2 cellular contexts compared by ENCODE assay signal in the genomic region with DNA sequence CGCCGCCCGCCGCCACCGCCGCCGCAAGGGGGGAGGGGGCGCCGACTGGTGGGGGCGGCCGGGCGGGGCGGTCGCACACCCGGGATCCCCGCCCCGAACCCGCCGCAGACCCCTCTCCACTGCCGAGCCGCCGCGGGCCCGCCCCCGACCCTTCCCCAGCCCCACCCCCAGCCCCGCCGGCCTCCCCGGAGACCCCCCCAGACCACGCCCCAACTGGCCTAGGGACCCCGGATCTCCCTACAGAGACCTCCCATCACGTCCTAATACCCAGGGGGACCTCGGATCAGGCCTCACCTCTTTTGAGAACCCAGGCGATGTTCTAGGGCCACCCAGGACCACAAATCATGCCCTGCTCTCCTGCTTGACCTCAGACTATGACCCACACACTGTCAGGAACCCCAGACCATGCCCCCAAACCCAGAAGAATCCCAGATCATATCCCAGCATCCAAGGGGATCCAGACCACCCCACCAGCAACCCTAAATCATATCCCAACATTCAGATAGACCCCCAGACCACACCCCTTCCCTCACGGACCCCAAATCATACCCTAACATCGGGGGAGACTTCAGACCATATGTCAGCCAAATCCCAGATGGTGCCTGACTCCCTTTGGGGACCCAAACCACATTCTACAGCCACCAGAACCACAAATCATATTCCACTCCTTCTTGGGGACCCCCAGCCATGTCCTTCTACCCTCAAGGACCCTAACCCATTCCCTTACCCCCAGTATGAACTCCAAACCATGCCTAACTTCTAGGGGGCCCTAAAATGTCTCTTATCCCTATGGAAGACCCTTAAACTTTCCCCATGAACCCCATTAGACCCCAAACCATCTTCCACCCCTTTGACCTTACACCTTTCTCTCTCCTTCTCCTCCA.
TF ChIP-seq lines count a peak whose summit lies in the region.

No MANE protein-coding gene starts in this region.

TF ChIP-seq in K562, 482 proteins besides CTCF, POLR2A, EP300 and RAD21 (continues in another document):
- TF ChIP-seq ZNF232 (CRISPR knock-in tag; IDR thresholded peaks at IDR 0.05), result no peak
- no peak for TF ChIP-seq BMI1 (IDR thresholded peaks at IDR 0.05; ENCODE audit: low read length)
- TF ChIP-seq ZNF347 (CRISPR knock-in tag; IDR thresholded peaks at IDR 0.05; ENCODE audit: low read depth), result no peak
- TF ChIP-seq SREBF2 (CRISPR knock-in tag; IDR thresholded peaks at IDR 0.05), result no peak
- TF ChIP-seq, protein P1, sequence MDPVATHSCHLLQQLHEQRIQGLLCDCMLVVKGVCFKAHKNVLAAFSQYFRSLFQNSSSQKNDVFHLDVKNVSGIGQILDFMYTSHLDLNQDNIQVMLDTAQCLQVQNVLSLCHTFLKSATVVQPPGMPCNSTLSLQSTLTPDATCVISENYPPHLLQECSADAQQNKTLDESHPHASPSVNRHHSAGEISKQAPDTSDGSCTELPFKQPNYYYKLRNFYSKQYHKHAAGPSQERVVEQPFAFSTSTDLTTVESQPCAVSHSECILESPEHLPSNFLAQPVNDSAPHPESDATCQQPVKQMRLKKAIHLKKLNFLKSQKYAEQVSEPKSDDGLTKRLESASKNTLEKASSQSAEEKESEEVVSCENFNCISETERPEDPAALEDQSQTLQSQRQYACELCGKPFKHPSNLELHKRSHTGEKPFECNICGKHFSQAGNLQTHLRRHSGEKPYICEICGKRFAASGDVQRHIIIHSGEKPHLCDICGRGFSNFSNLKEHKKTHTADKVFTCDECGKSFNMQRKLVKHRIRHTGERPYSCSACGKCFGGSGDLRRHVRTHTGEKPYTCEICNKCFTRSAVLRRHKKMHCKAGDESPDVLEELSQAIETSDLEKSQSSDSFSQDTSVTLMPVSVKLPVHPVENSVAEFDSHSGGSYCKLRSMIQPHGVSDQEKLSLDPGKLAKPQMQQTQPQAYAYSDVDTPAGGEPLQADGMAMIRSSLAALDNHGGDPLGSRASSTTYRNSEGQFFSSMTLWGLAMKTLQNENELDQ (CRISPR knock-in tag; IDR thresholded peaks at IDR 0.05; ENCODE audit: borderline replicate concordance), result no peak
- TF ChIP-seq, protein P2, sequence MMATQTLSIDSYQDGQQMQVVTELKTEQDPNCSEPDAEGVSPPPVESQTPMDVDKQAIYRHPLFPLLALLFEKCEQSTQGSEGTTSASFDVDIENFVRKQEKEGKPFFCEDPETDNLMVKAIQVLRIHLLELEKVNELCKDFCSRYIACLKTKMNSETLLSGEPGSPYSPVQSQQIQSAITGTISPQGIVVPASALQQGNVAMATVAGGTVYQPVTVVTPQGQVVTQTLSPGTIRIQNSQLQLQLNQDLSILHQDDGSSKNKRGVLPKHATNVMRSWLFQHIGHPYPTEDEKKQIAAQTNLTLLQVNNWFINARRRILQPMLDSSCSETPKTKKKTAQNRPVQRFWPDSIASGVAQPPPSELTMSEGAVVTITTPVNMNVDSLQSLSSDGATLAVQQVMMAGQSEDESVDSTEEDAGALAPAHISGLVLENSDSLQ (IDR thresholded peaks at IDR 0.05), result peak; percentile 16; the same call in 1 of the 2 replicates
- no peak for TF ChIP-seq ZNF766 (CRISPR knock-in tag; conservative IDR thresholded peaks at IDR 0.05)
- TF ChIP-seq DMBX1 (CRISPR knock-in tag; IDR thresholded peaks at IDR 0.05; ENCODE audit: borderline replicate concordance), result no peak
- no peak for TF ChIP-seq KDM4B (IDR thresholded peaks at IDR 0.05; ENCODE audit: borderline replicate concordance in 2 of 2, low read depth in 1 of 2)
- peak; percentile 70 for TF ChIP-seq VEZF1 (CRISPR knock-in tag; IDR thresholded peaks at IDR 0.05)
- TF ChIP-seq, protein P3, sequence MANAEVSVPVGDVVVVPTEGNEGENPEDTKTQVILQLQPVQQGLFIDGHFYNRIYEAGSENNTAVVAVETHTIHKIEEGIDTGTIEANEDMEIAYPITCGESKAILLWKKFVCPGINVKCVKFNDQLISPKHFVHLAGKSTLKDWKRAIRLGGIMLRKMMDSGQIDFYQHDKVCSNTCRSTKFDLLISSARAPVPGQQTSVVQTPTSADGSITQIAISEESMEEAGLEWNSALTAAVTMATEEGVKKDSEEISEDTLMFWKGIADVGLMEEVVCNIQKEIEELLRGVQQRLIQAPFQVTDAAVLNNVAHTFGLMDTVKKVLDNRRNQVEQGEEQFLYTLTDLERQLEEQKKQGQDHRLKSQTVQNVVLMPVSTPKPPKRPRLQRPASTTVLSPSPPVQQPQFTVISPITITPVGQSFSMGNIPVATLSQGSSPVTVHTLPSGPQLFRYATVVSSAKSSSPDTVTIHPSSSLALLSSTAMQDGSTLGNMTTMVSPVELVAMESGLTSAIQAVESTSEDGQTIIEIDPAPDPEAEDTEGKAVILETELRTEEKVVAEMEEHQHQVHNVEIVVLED (CRISPR knock-in tag; IDR thresholded peaks at IDR 0.05), result no peak
- no peak for TF ChIP-seq ELK1 (CRISPR knock-in tag; IDR thresholded peaks at IDR 0.05)
- no peak for TF ChIP-seq ILF3 (IDR thresholded peaks at IDR 0.05; ENCODE audit: borderline replicate concordance)
- no peak for TF ChIP-seq FOS (IDR thresholded peaks at IDR 0.05; ENCODE audit: extremely low read depth, insufficient read length)
- TF ChIP-seq COPS2 (conservative IDR thresholded peaks at IDR 0.05), result no peak
- TF ChIP-seq GATAD2A (IDR thresholded peaks at IDR 0.05), result peak; percentile 70; the same call in 1 of the 2 replicates
- no peak for TF ChIP-seq ZNF121 (CRISPR knock-in tag; conservative IDR thresholded peaks at IDR 0.05)

TF ChIP-seq in neural cell, 6 proteins besides CTCF, POLR2A, EP300 and RAD21:
- no peak for TF ChIP-seq EZH2 (IDR thresholded peaks at IDR 0.05; ENCODE audit: borderline replicate concordance, insufficient read depth, low read length, poor library complexity, severe bottlenecking)
- no peak for TF ChIP-seq SMC3 (conservative IDR thresholded peaks at IDR 0.05; ENCODE audit: poor library complexity)
- TF ChIP-seq POLR2AphosphoS5 (IDR thresholded peaks at IDR 0.05), result no peak
- no peak for TF ChIP-seq MXI1 (conservative IDR thresholded peaks at IDR 0.05; ENCODE audit: poor library complexity, severe bottlenecking)
- no peak for TF ChIP-seq TAF1 (IDR thresholded peaks at IDR 0.05; ENCODE audit: low read depth)
- TF ChIP-seq REST (IDR thresholded peaks at IDR 0.05; ENCODE audit: borderline replicate concordance), result no peak
